Comparison of ENCODE assay signal across 23 cellular contexts in the genomic region with DNA sequence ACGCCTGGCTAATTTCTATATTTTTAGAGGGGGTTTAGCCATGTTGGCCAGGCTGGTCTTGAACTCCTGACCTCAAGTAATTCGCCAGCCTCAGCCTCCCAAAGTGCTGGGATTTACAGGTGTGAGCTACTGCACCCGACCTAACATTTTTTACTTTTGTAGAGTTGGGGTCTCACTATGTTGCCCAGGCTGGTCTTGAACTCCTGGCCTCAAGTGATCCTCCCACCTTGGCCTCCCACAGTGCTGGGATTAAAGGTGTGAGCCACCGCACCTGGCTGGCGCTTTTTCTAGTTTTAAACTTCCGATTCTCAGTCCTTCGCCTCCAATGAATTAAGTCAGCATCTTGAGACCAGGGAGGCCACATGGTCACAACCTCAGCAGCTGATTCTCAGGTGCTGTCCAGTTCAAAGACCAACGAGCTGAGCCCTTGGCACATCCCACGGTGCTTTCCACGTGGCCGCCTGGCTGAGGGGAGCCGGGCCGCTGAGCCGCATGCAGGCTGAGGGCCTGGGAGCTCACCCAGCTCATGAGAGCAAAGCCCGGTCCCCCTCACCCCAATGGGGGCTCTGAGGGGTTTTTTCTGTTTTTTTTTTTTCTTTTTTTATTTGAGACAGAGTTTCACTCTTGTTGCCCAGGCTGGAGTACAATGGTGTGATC.
"Had no signal": no experiment of that assay in that cellular context is flagged by ENCODE, and none has a peak within 500 bp of the region (broad histone marks: within the 10 kb centered on the region; RNA-seq: fewer than 3 reads in every experiment).

No MANE protein-coding gene starts in this region.

- FAIRE-seq: keratinocyte, urothelium cell line had no signal

- H3K27ac ChIP-seq: gastrocnemius medialis, left lung, parathyroid adenoma, right atrium auricular region, sigmoid colon, testis, tibial artery, upper lobe of left lung had no signal

- H2AFZ ChIP-seq: parathyroid adenoma had no signal

- H3K4me3 ChIP-seq: gastrocnemius medialis, left lung, mucosa of descending colon, right atrium auricular region, sigmoid colon, testis, tibial artery, upper lobe of left lung had no signal

- DNase-seq: cortex of kidney; effector memory CD8-positive, alpha-beta T cell; foreskin fibroblast; gastrocnemius medialis; head of caudate nucleus; left lung; mesenchymal stem cell; mucosa of descending colon; naive B cell; sigmoid colon; stimulated activated CD4-positive, alpha-beta T cell treated with anti-CD3 and anti-CD28 coated beads, Interleukin-2, amount 100 ng/mL, for 24 hours; stimulated activated CD4-positive, alpha-beta T cell treated with anti-CD3 and anti-CD28 coated beads, Interleukin-4, amount 100 ng/mL, for 24 hours; stimulated activated naive CD8-positive, alpha-beta T cell treated with anti-CD3 and anti-CD28 coated beads, Interleukin-15, Interleukin-2, amounts not matched to agents 100 U/mL and 50 U/mL, for 24 hours; substantia nigra; testis; tibial artery; upper lobe of left lung had no signal

- ATAC-seq: effector memory CD8-positive, alpha-beta T cell; gastrocnemius medialis; left lung; mucosa of descending colon; natural killer cell treated with Interleukin-12 subunit alpha and Interleukin-12 subunit beta and Interleukin-15 and Interleukin-18, amount 100 ng/mL, for 72 hours; stimulated activated memory B cell treated with anti-CD40 and anti-IgM and Interleukin-4, amounts not matched to agents 10 μg/mL and 1 μg/mL and 100 μg/mL, for 72 hours; stimulated activated naive CD8-positive, alpha-beta T cell treated with anti-CD3 and anti-CD28 coated beads, Interleukin-15, Interleukin-2, amounts not matched to agents 100 U/mL and 50 U/mL, for 24 hours had no signal

- H3K9me3 ChIP-seq: gastrocnemius medialis, left lung, mucosa of descending colon, right atrium auricular region, sigmoid colon, testis, tibial artery, upper lobe of left lung had no signal

- H3K36me3 ChIP-seq: gastrocnemius medialis had no signal

- H3K27me3 ChIP-seq: gastrocnemius medialis, left lung, right atrium auricular region, sigmoid colon, testis, tibial artery, upper lobe of left lung had no signal

- H3K9ac ChIP-seq: parathyroid adenoma had no signal
